In the genomic region with DNA sequence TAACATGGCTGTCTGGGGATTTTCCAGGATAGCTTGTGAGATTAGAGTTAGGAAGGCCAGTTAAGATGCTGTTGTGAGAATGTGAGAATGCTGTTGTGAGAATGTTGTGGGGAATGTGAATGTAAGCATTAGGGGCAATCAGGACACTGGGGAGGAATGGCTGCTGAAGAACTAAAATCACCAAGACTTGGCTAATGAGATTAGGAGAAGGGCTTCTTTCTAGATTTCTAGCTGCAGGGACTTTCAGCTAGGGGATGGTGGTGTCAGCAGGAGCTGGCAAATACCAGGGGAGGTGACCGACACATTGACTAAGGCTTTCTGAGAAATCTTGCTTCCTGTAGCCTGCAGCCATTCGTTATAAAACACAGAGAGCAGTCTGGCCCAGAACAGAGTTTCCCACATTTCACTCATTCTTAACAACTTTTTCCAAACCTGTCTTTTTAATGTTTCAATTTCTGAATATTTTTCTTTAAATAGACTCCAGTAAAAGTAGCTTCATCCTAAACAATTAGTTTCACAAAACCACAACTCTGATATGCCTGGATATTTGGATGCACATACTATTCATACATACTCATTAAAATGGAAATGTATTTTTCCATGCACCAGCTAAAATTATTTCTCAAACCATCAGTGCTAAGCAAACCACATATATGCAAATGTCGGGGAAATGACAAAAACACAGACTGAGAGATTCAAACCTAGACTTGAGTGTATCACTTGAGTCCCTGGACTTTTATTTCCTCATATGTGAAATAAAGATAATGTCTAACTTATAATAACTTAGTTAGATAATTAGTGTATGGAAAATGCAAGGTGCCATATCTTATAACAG, we compare ENCODE assay signal across 10 cellular contexts.
DNase-seq lines count a peak whose midpoint lies in the region; ATAC-seq, FAIRE-seq and TF ChIP-seq lines count a peak whose summit lies in the region.
"Had no signal": no experiment of that assay in that cellular context is flagged by ENCODE, and none has a peak within 500 bp of the region (broad histone marks: within the 10 kb centered on the region; RNA-seq: fewer than 3 reads in every experiment).

No MANE protein-coding gene starts in this region.

- BruUV-seq in Caco-2 (replicated peaks; lab: Mats Ljungman, UMichigan), result no TSS peak

- peaks cover 42% of the 10 kb centered on the region for H3K4me1 Mint-ChIP-seq in endodermal cell
- peaks cover 13% of the 10 kb centered on the region for H3K4me1 Mint-ChIP-seq in Caco-2 (ENCODE audit: low read depth, unreplicated experiment)
- H3K4me1 Mint-ChIP-seq in CD8-positive, alpha-beta memory T cell, result no peaks in the 10 kb centered on the region

- TF ChIP-seq CTCF in endodermal cell (conservative IDR thresholded peaks at IDR 0.05) (no peak), Caco-2 (IDR thresholded peaks at IDR 0.05; ENCODE audit: insufficient read depth in 1 of 2, low read depth in 1 of 2, low read length in 1 of 2, severe bottlenecking in 1 of 2, unreplicated experiment in 1 of 2) (no peak)

- no peak overlapping the region for H3K9ac ChIP-seq in endodermal cell (ENCODE audit: extremely low read depth, low read length, poor library complexity, severe bottlenecking)

- peak; percentile 44 for FAIRE-seq in GM18507 (lab: Jason Lieb, UNC)
- FAIRE-seq: endothelial cell of umbilical vein had no signal

- H3K36me3 ChIP-seq in endodermal cell (ENCODE audit: control insufficient read depth, insufficient read depth, low read length) (no peaks in the 10 kb centered on the region), Caco-2 (ENCODE audit: control insufficient read depth, insufficient read depth, low read length) (no peaks in the 10 kb centered on the region)
- no peaks in the 10 kb centered on the region for H3K36me3 ChIP-seq in CD8-positive, alpha-beta memory T cell (ENCODE audit: insufficient read depth, low read length)

- H3K27me3 Mint-ChIP-seq in endodermal cell (ENCODE audit: insufficient read depth) (no peaks in the 10 kb centered on the region), Caco-2 (ENCODE audit: insufficient read depth, unreplicated experiment) (no peaks in the 10 kb centered on the region)
- peaks cover 14 to 64% of the 10 kb centered on the region in 2 donors for H3K27me3 Mint-ChIP-seq in CD8-positive, alpha-beta memory T cell

- CTCF ChIA-PET in Caco-2 (lab: Charles Lee), result no interaction called here
- CTCF ChIA-PET in CD8-positive, alpha-beta memory T cell (lab: Charles Lee), result no interaction called here

- H3K9me3 Mint-ChIP-seq in endodermal cell (no peaks in the 10 kb centered on the region), Caco-2 (ENCODE audit: unreplicated experiment) (no peaks in the 10 kb centered on the region)
- no peaks in the 10 kb centered on the region for H3K9me3 Mint-ChIP-seq in CD8-positive, alpha-beta memory T cell

- H3K27me3 ChIP-seq in endodermal cell (ENCODE audit: control insufficient read depth, insufficient read depth, low read length, poor library complexity, severe bottlenecking) (no peaks in the 10 kb centered on the region), Caco-2 (replicated peaks; ENCODE audit: control insufficient read depth, insufficient read depth, low read length) (no peaks in the 10 kb centered on the region)
- peaks cover 7% of the 10 kb centered on the region for H3K27me3 ChIP-seq in CD8-positive, alpha-beta memory T cell (ENCODE audit: insufficient read depth, low read length, poor library complexity, severe bottlenecking)

- peak overlapping the region; percentile 31 for H3K4me3 ChIP-seq in endodermal cell (ENCODE audit: low read length)
- no peak overlapping the region for H3K4me3 ChIP-seq in Caco-2 (ENCODE audit: low read depth, low read length)
- H3K4me3 ChIP-seq in CD8-positive, alpha-beta memory T cell (ENCODE audit: low read length), result no peak overlapping the region

- intact Hi-C loops in Caco-2 (cut with micrococcal nuclease; ENCODE audit: unreplicated experiment), result loop anchor here (10.0 kb wide), 1 partner anchor 58 kb away; no protein-coding TSS in a partner anchor

- ATAC-seq in GM21515 (IDR thresholded peaks at IDR 0.05; ENCODE audit: unreplicated experiment), result peak; percentile 41
- peak; percentile 25 for ATAC-seq in HG03378 (IDR thresholded peaks at IDR 0.05; ENCODE audit: unreplicated experiment)

- H3K36me3 Mint-ChIP-seq in endodermal cell (ENCODE audit: low read depth) (no peaks in the 10 kb centered on the region), Caco-2 (ENCODE audit: insufficient read depth, unreplicated experiment) (no peaks in the 10 kb centered on the region)
- no peaks in the 10 kb centered on the region for H3K36me3 Mint-ChIP-seq in CD8-positive, alpha-beta memory T cell

- no peak overlapping the region for H3K27ac ChIP-seq in endodermal cell (ENCODE audit: low read depth, low read length)
- no peak overlapping the region for H3K27ac ChIP-seq in CD8-positive, alpha-beta memory T cell (ENCODE audit: low read depth, low read length)

- H3K9me3 ChIP-seq in endodermal cell (ENCODE audit: control insufficient read depth, low read length) (no peaks in the 10 kb centered on the region), Caco-2 (no peaks in the 10 kb centered on the region)
- no peaks in the 10 kb centered on the region for H3K9me3 ChIP-seq in CD8-positive, alpha-beta memory T cell (ENCODE audit: low read length)

- DNase-seq in GM18507 (ENCODE audit: extremely low spot score, insufficient read length, low read depth) (no peak), endodermal cell (peak; percentile 78), Caco-2 (no peak), NCI-H2081 treated with DMSO at 0.1 percent for 48 hours (lab: John Stamatoyannopoulos, UW) (no peak), NCI-H146 treated with DMSO at 0.1 percent for 48 hours (lab: John Stamatoyannopoulos, UW; ENCODE audit: unreplicated experiment) (no peak)
- DNase-seq in CD8-positive, alpha-beta memory T cell, result no peak
- DNase-seq: GF-D8 had no signal

- no peak overlapping the region for H3K4me3 Mint-ChIP-seq in endodermal cell
- no peak overlapping the region for H3K4me3 Mint-ChIP-seq in Caco-2 (ENCODE audit: unreplicated experiment)
- H3K4me3 Mint-ChIP-seq in CD8-positive, alpha-beta memory T cell, result no peak overlapping the region

- POLR2A ChIA-PET in Caco-2 (lab: Charles Lee), result no interaction called here
- POLR2A ChIA-PET in CD8-positive, alpha-beta memory T cell (lab: Charles Lee), result no interaction called here

- WGBS in endodermal cell (ENCODE audit: insufficient coverage in 1 of 2, insufficient read length in 1 of 2), 2 experiments, result 46 to 70% methylated on average over 2 to 3 of the region's 3 CpGs

- H3K4me1 ChIP-seq in endodermal cell (ENCODE audit: control insufficient read depth, insufficient read depth, low read length) (peaks cover 17% of the 10 kb centered on the region), Caco-2 (peaks cover 14% of the 10 kb centered on the region; the same call in 1 of the 2 replicates)
- H3K4me1 ChIP-seq in CD8-positive, alpha-beta memory T cell (ENCODE audit: insufficient read depth, low read length), result no peaks in the 10 kb centered on the region

- H3K27ac Mint-ChIP-seq in endodermal cell, result peak overlapping the region; percentile 86
- no peak overlapping the region for H3K27ac Mint-ChIP-seq in Caco-2 (ENCODE audit: unreplicated experiment)
- H3K27ac Mint-ChIP-seq in CD8-positive, alpha-beta memory T cell, result no peak overlapping the region
